23 cellular contexts compared by ENCODE assay signal in genomic region chr3:152938974-152939636, GRCh38.
"Had no signal": no experiment of that assay in that cellular context is flagged by ENCODE, and none has a peak within 500 bp of the region (broad histone marks: within the 10 kb centered on the region; RNA-seq: fewer than 3 reads in every experiment).

No MANE protein-coding gene starts in this region.

- H3K9me3 ChIP-seq: left lung, ovary, right lobe of liver, suprapubic skin, transverse colon, vagina had no signal

- H3K36me3 Mint-ChIP-seq: activated naive CD8-positive, alpha-beta T cell; WTC11 had no signal

- H3K4me1 Mint-ChIP-seq: activated CD4-positive, alpha-beta T cell treated with anti-CD3 and anti-CD28 coated beads for 36 hours; stimulated activated naive CD8-positive, alpha-beta T cell treated with anti-CD3 and anti-CD28 coated beads, Interleukin-15, amount 100 ng/mL, for 72 hours had no signal

- ATAC-seq: activated CD4-positive, alpha-beta T cell treated with anti-CD3 and anti-CD28 coated beads for 36 hours; left lung; right lobe of liver; stimulated activated naive CD8-positive, alpha-beta T cell treated with anti-CD3 and anti-CD28 coated beads, Interleukin-15, amount 100 ng/mL, for 72 hours; WTC11 had no signal

- H3K27me3 ChIP-seq: cardiac muscle cell, left lung, ovary, right lobe of liver, suprapubic skin, transverse colon, vagina had no signal

- H3K4me1 ChIP-seq: left lung, right lobe of liver, vagina had no signal

- H3K27me3 Mint-ChIP-seq: activated CD4-positive, alpha-beta T cell treated with anti-CD3 and anti-CD28 coated beads for 36 hours; activated naive CD8-positive, alpha-beta T cell; stimulated activated naive CD8-positive, alpha-beta T cell treated with anti-CD3 and anti-CD28 coated beads, Interleukin-15, amount 100 ng/mL, for 72 hours had no signal

- H3K4me3 Mint-ChIP-seq: activated CD4-positive, alpha-beta T cell treated with anti-CD3 and anti-CD28 coated beads for 36 hours; activated naive CD8-positive, alpha-beta T cell; activated T-helper 1 cell treated with anti-CD3 and anti-CD28 coated beads, Interleukin-12 subunit alpha, Interleukin-12 subunit beta, Interleukin-2, Interleukin-4 antibody, amounts not matched to agents 30 ng/mL and 10 ng/mL and 1 ng/mL, durations not matched to agents 14 hours and 24 hours and 36 hours; stimulated activated naive CD8-positive, alpha-beta T cell treated with anti-CD3 and anti-CD28 coated beads, Interleukin-15, amount 100 ng/mL, for 72 hours; WTC11 had no signal

- H3K27ac ChIP-seq: cardiac muscle cell, epithelial cell of prostate, left lung, ovary, right lobe of liver, suprapubic skin, transverse colon, vagina had no signal

- H3K36me3 ChIP-seq: cardiac muscle cell, left lung, ovary, right lobe of liver, suprapubic skin, transverse colon, vagina had no signal

- DNase-seq: activated CD4-positive, alpha-beta T cell treated with anti-CD3 and anti-CD28 coated beads for 36 hours; activated CD4-positive, alpha-beta T cell treated with anti-CD3 and anti-CD28 coated beads, Interleukin-2, amount 50 U/mL, for 48 hours; activated T-cell treated with anti-CD3 and anti-CD28 coated beads for 4 hours; dermis blood vessel endothelial cell; effector memory CD4-positive, alpha-beta T cell; head of caudate nucleus; kidney; left lung; midbrain; ovary; right lobe of liver; small intestine; stimulated activated CD4-positive, alpha-beta T cell treated with anti-CD3 and anti-CD28 coated beads, Interleukin-15, amount 100 ng/mL, for 24 hours; stimulated activated CD4-positive, alpha-beta T cell treated with anti-CD3 and anti-CD28 coated beads, Interleukin-2, amount 100 ng/mL, for 48 hours; stimulated activated naive CD8-positive, alpha-beta T cell treated with anti-CD3 and anti-CD28 coated beads, Interleukin-15, amount 100 ng/mL, for 72 hours; transverse colon had no signal

- H3K9me3 Mint-ChIP-seq: activated T-helper 1 cell treated with anti-CD3 and anti-CD28 coated beads, Interleukin-12 subunit alpha, Interleukin-12 subunit beta, Interleukin-2, Interleukin-4 antibody, amounts not matched to agents 30 ng/mL and 10 ng/mL and 1 ng/mL, durations not matched to agents 14 hours and 24 hours and 36 hours; stimulated activated naive CD8-positive, alpha-beta T cell treated with anti-CD3 and anti-CD28 coated beads, Interleukin-15, amount 100 ng/mL, for 72 hours; WTC11 had no signal

- H3K4me3 ChIP-seq: cardiac muscle cell, left lung, ovary, right lobe of liver, suprapubic skin, transverse colon, vagina had no signal

- H3K27ac Mint-ChIP-seq: activated CD4-positive, alpha-beta T cell treated with anti-CD3 and anti-CD28 coated beads for 36 hours; activated naive CD8-positive, alpha-beta T cell; activated T-helper 1 cell treated with anti-CD3 and anti-CD28 coated beads, Interleukin-12 subunit alpha, Interleukin-12 subunit beta, Interleukin-2, Interleukin-4 antibody, amounts not matched to agents 30 ng/mL and 10 ng/mL and 1 ng/mL, durations not matched to agents 14 hours and 24 hours and 36 hours; stimulated activated naive CD8-positive, alpha-beta T cell treated with anti-CD3 and anti-CD28 coated beads, Interleukin-15, amount 100 ng/mL, for 72 hours; WTC11 had no signal
